19 cellular contexts compared by ENCODE assay signal in genomic region chr1:81391100-81391828, GRCh38.
DNase-seq lines count a peak whose midpoint lies in the region; ATAC-seq, FAIRE-seq and TF ChIP-seq lines count a peak whose summit lies in the region.
"Had no signal": no experiment of that assay in that cellular context is flagged by ENCODE, and none has a peak within 500 bp of the region (broad histone marks: within the 10 kb centered on the region; RNA-seq: fewer than 3 reads in every experiment).

No MANE protein-coding gene starts in this region.

- intact Hi-C loops in left ventricle myocardium superior (cut with micrococcal nuclease): no loop called here
- intact Hi-C loops in left ventricle myocardium inferior (cut with micrococcal nuclease): no loop called here
- intact Hi-C loops in HepG2 (cut with micrococcal nuclease; ENCODE audit: unreplicated experiment): no loop called here

- H3K79me2 ChIP-seq in HepG2 (ENCODE audit: insufficient read depth, low read length): no peaks in the 10 kb centered on the region
- no peaks in the 10 kb centered on the region for H3K79me2 ChIP-seq in osteoblast (ENCODE audit: insufficient read depth, low read length)

- DNase-seq in left ventricle myocardium superior: no peak
- no peak for DNase-seq in left ventricle myocardium inferior
- peak; percentile 81 for DNase-seq in SHP77 treated with DMSO at 0.1 percent for 48 hours (lab: John Stamatoyannopoulos, UW)
- DNase-seq in HepG2 (ENCODE audit: low spot score): peak; percentile 4
- DNase-seq in NCI-H69 (lab: John Stamatoyannopoulos, UW): no peak
- no peak for DNase-seq in osteoblast (ENCODE audit: insufficient read length, low spot score, missing footprints)
- DNase-seq: activated CD4-positive, alpha-beta memory T cell treated with anti-CD3 and anti-CD28 coated beads, Interleukin-2, amount 10 ng/mL, durations not matched to agents 7 days and 5 days; activated naive CD8-positive, alpha-beta T cell treated with anti-CD3 and anti-CD28 coated beads for 36 hours; activated T-cell treated with anti-CD3 and anti-CD28 coated beads, Interleukin-2, amount 50 U/mL, for 48 hours; brain microvascular endothelial cell; CD8-positive, alpha-beta memory T cell; glutamatergic neuron; NCI-H1436 treated with DMSO at 0.1 percent for 48 hours; stomach; T-helper 1 cell; WERI-Rb-1 had no signal

- no peak for TF ChIP-seq POLR2A in HepG2 (IDR thresholded peaks at IDR 0.05; ENCODE audit: insufficient read depth in 1 of 2, low read depth in 2 of 2, low read length in 2 of 2)

- no peaks in the 10 kb centered on the region for H3K27me3 ChIP-seq in left ventricle myocardium inferior (ENCODE audit: low read depth)
- no peaks in the 10 kb centered on the region for H3K27me3 ChIP-seq in HepG2 (ENCODE audit: control insufficient read depth in 1 of 2, insufficient read depth in 2 of 2, low read length in 2 of 2)
- no peaks in the 10 kb centered on the region for H3K27me3 ChIP-seq in osteoblast (ENCODE audit: insufficient read depth, low read length)
- H3K27me3 ChIP-seq: brain microvascular endothelial cell, neural progenitor cell, stomach had no signal

- H2AFZ ChIP-seq in HepG2 (ENCODE audit: low read length) (no peak overlapping the region), osteoblast (ENCODE audit: low read length) (no peak overlapping the region)
- H2AFZ ChIP-seq: neural progenitor cell had no signal

- H3K36me3 ChIP-seq in left ventricle myocardium inferior (no peaks in the 10 kb centered on the region), HepG2 (replicated peaks in 1 of 2; ENCODE audit: control insufficient read depth in 1 of 2, insufficient read depth in 2 of 2, low read length in 2 of 2) (no peaks in the 10 kb centered on the region), osteoblast (ENCODE audit: insufficient read depth, low read length) (no peaks in the 10 kb centered on the region)
- H3K36me3 ChIP-seq: brain microvascular endothelial cell, neural progenitor cell, stomach, WERI-Rb-1 had no signal

- H3K4me2 ChIP-seq in HepG2 (ENCODE audit: low read depth, low read length) (no peak overlapping the region), osteoblast (ENCODE audit: insufficient read depth, low read length) (no peak overlapping the region)
- H3K4me2 ChIP-seq: neural progenitor cell had no signal

- no peaks in the 10 kb centered on the region for H3K9me3 Mint-ChIP-seq in activated T-helper 17 cell treated with anti-CD3 and anti-CD28 coated beads, Interleukin-2, amount 50 U/mL, for 72 hours

- no peaks in the 10 kb centered on the region for H3K27me3 Mint-ChIP-seq in activated T-helper 17 cell treated with anti-CD3 and anti-CD28 coated beads, Interleukin-2, amount 50 U/mL, for 72 hours
- H3K27me3 Mint-ChIP-seq: activated CD4-positive, alpha-beta memory T cell treated with anti-CD3 and anti-CD28 coated beads, Interleukin-2, amount 10 ng/mL, durations not matched to agents 7 days and 5 days; activated naive CD8-positive, alpha-beta T cell treated with anti-CD3 and anti-CD28 coated beads for 36 hours; CD8-positive, alpha-beta memory T cell had no signal

- H3K4me3 Mint-ChIP-seq in activated T-helper 17 cell treated with anti-CD3 and anti-CD28 coated beads, Interleukin-2, amount 50 U/mL, for 72 hours: no peak overlapping the region
- H3K4me3 Mint-ChIP-seq: activated CD4-positive, alpha-beta memory T cell treated with anti-CD3 and anti-CD28 coated beads, Interleukin-2, amount 10 ng/mL, durations not matched to agents 7 days and 5 days; activated naive CD8-positive, alpha-beta T cell treated with anti-CD3 and anti-CD28 coated beads for 36 hours; CD8-positive, alpha-beta memory T cell; neural progenitor cell had no signal

- POLR2A ChIA-PET in HepG2 (lab: Yijun Ruan, JAX): no interaction called here

- TF ChIP-seq CTCF in left ventricle myocardium inferior (IDR thresholded peaks at IDR 0.05; ENCODE audit: borderline replicate concordance): no peak
- no peak for TF ChIP-seq CTCF in HepG2 (CRISPR knock-in tag; IDR thresholded peaks at IDR 0.05)
- no peak for TF ChIP-seq CTCF in osteoblast (IDR thresholded peaks at IDR 0.05; ENCODE audit: extremely low read depth, low read depth, low read length)

- CTCF ChIA-PET in HepG2 (lab: Yijun Ruan, JAX; ENCODE audit: low intra/inter-chr PET ratio, low total read pairs): no interaction called here

- H3K27ac ChIP-seq in left ventricle myocardium inferior (replicated peaks) (no peak overlapping the region), HepG2 (ENCODE audit: extremely low read length, insufficient read depth, low read length) (no peak overlapping the region), osteoblast (ENCODE audit: low read depth, low read length) (no peak overlapping the region)
- H3K27ac ChIP-seq: brain microvascular endothelial cell, neural progenitor cell, stomach, WERI-Rb-1 had no signal

- TF ChIP-seq RAD21 in HepG2 (CRISPR knock-in tag; IDR thresholded peaks at IDR 0.05): no peak

- H3K9ac ChIP-seq in HepG2 (ENCODE audit: insufficient read depth, low read depth, low read length): no peak overlapping the region
- H3K9ac ChIP-seq: neural progenitor cell had no signal

- BruUV-seq in HepG2 (replicated peaks; lab: Mats Ljungman, UMichigan): no TSS peak

- no peaks in the 10 kb centered on the region for H3K36me3 Mint-ChIP-seq in activated T-helper 17 cell treated with anti-CD3 and anti-CD28 coated beads, Interleukin-2, amount 50 U/mL, for 72 hours (ENCODE audit: low read depth)
- H3K36me3 Mint-ChIP-seq: activated naive CD8-positive, alpha-beta T cell treated with anti-CD3 and anti-CD28 coated beads for 36 hours; CD8-positive, alpha-beta memory T cell had no signal

- TF ChIP-seq EP300 in HepG2 (IDR thresholded peaks at IDR 0.05; ENCODE audit: low read depth in 2 of 2, low read length in 2 of 2) (no peak), HepG2 (CRISPR knock-in tag; IDR thresholded peaks at IDR 0.05; ENCODE audit: borderline replicate concordance) (no peak)

- in situ Hi-C loops in HepG2 (cut with HindIII; ENCODE audit: extremely low pct_ligation_motif_present, low pct_unique_long_range_greater_than_20kb): no loop called here

- H3K4me1 Mint-ChIP-seq in activated T-helper 17 cell treated with anti-CD3 and anti-CD28 coated beads, Interleukin-2, amount 50 U/mL, for 72 hours: no peaks in the 10 kb centered on the region
- H3K4me1 Mint-ChIP-seq: activated CD4-positive, alpha-beta memory T cell treated with anti-CD3 and anti-CD28 coated beads, Interleukin-2, amount 10 ng/mL, durations not matched to agents 7 days and 5 days; activated naive CD8-positive, alpha-beta T cell treated with anti-CD3 and anti-CD28 coated beads for 36 hours; CD8-positive, alpha-beta memory T cell had no signal

- H3K4me1 ChIP-seq in left ventricle myocardium inferior (no peaks in the 10 kb centered on the region), HepG2 (ENCODE audit: insufficient read depth, low read length) (no peaks in the 10 kb centered on the region), osteoblast (ENCODE audit: insufficient read depth, low read length) (no peaks in the 10 kb centered on the region)

- H3K9me3 ChIP-seq in left ventricle myocardium inferior (replicated peaks) (no peaks in the 10 kb centered on the region), HepG2 (ENCODE audit: low read length) (peaks cover 42% of the 10 kb centered on the region), osteoblast (ENCODE audit: low read depth, low read length) (no peaks in the 10 kb centered on the region)
- H3K9me3 ChIP-seq: stomach had no signal

- FAIRE-seq in HepG2 (lab: Jason Lieb, UNC): no peak

- ATAC-seq in left ventricle myocardium superior (peak; percentile 48), HepG2 (peak; percentile 75), HG02884 (IDR thresholded peaks at IDR 0.05; ENCODE audit: unreplicated experiment) (no peak)
- ATAC-seq in activated T-helper 17 cell treated with anti-CD3 and anti-CD28 coated beads, Interleukin-2, amount 50 U/mL, for 72 hours (replicated peaks): no peak

- WGBS in HepG2 (ENCODE audit: low lambda C conversion rate): 19% methylated on average over 4 of the region's 4 CpGs

- no peak overlapping the region for H3K4me3 ChIP-seq in left ventricle myocardium inferior
- no peak overlapping the region for H3K4me3 ChIP-seq in HepG2 (replicated peaks in 1 of 3; ENCODE audit: insufficient read depth in 1 of 3, low read depth in 2 of 3, low read length in 3 of 3)
- H3K4me3 ChIP-seq in osteoblast (ENCODE audit: insufficient read depth, low read length): no peak overlapping the region
- H3K4me3 ChIP-seq: neural progenitor cell, stomach had no signal

- no peak overlapping the region for H3K27ac Mint-ChIP-seq in activated T-helper 17 cell treated with anti-CD3 and anti-CD28 coated beads, Interleukin-2, amount 50 U/mL, for 72 hours
- H3K27ac Mint-ChIP-seq: activated CD4-positive, alpha-beta memory T cell treated with anti-CD3 and anti-CD28 coated beads, Interleukin-2, amount 10 ng/mL, durations not matched to agents 7 days and 5 days; activated naive CD8-positive, alpha-beta T cell treated with anti-CD3 and anti-CD28 coated beads for 36 hours; CD8-positive, alpha-beta memory T cell; neural progenitor cell had no signal

- H4K20me1 ChIP-seq in HepG2 (ENCODE audit: insufficient read depth, low read length) (no peaks in the 10 kb centered on the region), osteoblast (ENCODE audit: insufficient read depth, low read length) (no peaks in the 10 kb centered on the region)

TF ChIP-seq in HepG2, 621 proteins besides CTCF, POLR2A, EP300 and RAD21:
- no peak for TF ChIP-seq ZNF496 (CRISPR knock-in tag; IDR thresholded peaks at IDR 0.05; ENCODE audit: insufficient replicate concordance)
- peak; percentile 48; the same call in 1 of the 2 replicates for TF ChIP-seq CEBPB (IDR thresholded peaks at IDR 0.05; ENCODE audit: borderline replicate concordance, low read depth, low read length)

Comparison
In these comparisons a context has a peak if more than half of its experiments do, and no peak if none do; other contexts are left out.
1. ATAC-seq: peak in left ventricle myocardium superior (single experiment) and HepG2 (single experiment); none in activated T-helper 17 cell treated with anti-CD3 and anti-CD28 coated beads, Interleukin-2, amount 50 U/mL, for 72 hours (single experiment) and HG02884 (single experiment).
2. DNase-seq: peak in SHP77 treated with DMSO at 0.1 percent for 48 hours (single experiment) and HepG2 (single experiment); none in left ventricle myocardium superior (single experiment), left ventricle myocardium inferior (single experiment), NCI-H69 (single experiment) and osteoblast (single experiment).